8 cellular contexts compared by ENCODE assay signal in genomic region chr7:73578342-73579124, GRCh38. TPM values are rescaled to one million over a fixed set of nuclear protein-coding genes. Genes with fewer than 3 reads are reported as not detected.
DNase-seq lines count a peak whose midpoint lies in the region; ATAC-seq, FAIRE-seq and TF ChIP-seq lines count a peak whose summit lies in the region.

A gene with protein sequence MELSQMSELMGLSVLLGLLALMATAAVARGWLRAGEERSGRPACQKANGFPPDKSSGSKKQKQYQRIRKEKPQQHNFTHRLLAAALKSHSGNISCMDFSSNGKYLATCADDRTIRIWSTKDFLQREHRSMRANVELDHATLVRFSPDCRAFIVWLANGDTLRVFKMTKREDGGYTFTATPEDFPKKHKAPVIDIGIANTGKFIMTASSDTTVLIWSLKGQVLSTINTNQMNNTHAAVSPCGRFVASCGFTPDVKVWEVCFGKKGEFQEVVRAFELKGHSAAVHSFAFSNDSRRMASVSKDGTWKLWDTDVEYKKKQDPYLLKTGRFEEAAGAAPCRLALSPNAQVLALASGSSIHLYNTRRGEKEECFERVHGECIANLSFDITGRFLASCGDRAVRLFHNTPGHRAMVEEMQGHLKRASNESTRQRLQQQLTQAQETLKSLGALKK (minus strand): TSS chr7:73578579. CDS start chr7:73578549, 30 bp downstream.

- peak within 1 kb of the TSS; percentile 76 for H3K4me3 ChIP-seq in WI38 (ENCODE audit: low read depth, low read length)
- peak within 1 kb of the TSS; percentile 52 for H3K4me3 ChIP-seq in bronchial epithelial cell (ENCODE audit: low read depth, low read length)

- peaks cover 13% of the 10 kb centered on the region for H3K36me3 ChIP-seq in bronchial epithelial cell (ENCODE audit: control insufficient read depth, insufficient read depth, low read length)

- DNase-seq in AG08396 (ENCODE audit: low spot score) (peak; percentile 100), NCI-H2227 treated with DMSO at 0.1 percent for 48 hours (lab: John Stamatoyannopoulos, UW) (peak; percentile 99), bronchial epithelial cell (ENCODE audit: low read depth) (peak; percentile 90), iPS-NIHi7 (ENCODE audit: extremely low spot score) (peak; percentile 99), smooth muscle cell of the brain vasculature (ENCODE audit: low read depth, low spot score) (peak; percentile 97)

- no peak for FAIRE-seq in bronchial epithelial cell (lab: Jason Lieb, UNC)

- ATAC-seq in GM18907 (IDR thresholded peaks at IDR 0.05; ENCODE audit: unreplicated experiment): peak; percentile 86
- ATAC-seq in HG03159 (IDR thresholded peaks at IDR 0.05; ENCODE audit: unreplicated experiment): peak; percentile 85

- H3K27me3 ChIP-seq in bronchial epithelial cell (ENCODE audit: control insufficient read depth, insufficient read depth, low read length): no peaks in the 10 kb centered on the region

- no peak for TF ChIP-seq CTCF in WI38 (IDR thresholded peaks at IDR 0.05; ENCODE audit: low read depth, low read length)
- TF ChIP-seq CTCF in bronchial epithelial cell (IDR thresholded peaks at IDR 0.05; ENCODE audit: insufficient read depth, low read length, severe bottlenecking): peak; percentile 28

RNA-seq across cellular contexts. Expression of the gene that starts here (rescaled TPM):
- 63.4 and 78.7 TPM in 2 replicates for total RNA-seq in bronchial epithelial cell

Comparison
In these comparisons a context has a peak if more than half of its experiments do, and no peak if none do; other contexts are left out.
1. Peak in every context shown above with its lines: DNase-seq, ATAC-seq and H3K4me3 ChIP-seq.